18 cellular contexts compared by ENCODE assay signal in the genomic region with DNA sequence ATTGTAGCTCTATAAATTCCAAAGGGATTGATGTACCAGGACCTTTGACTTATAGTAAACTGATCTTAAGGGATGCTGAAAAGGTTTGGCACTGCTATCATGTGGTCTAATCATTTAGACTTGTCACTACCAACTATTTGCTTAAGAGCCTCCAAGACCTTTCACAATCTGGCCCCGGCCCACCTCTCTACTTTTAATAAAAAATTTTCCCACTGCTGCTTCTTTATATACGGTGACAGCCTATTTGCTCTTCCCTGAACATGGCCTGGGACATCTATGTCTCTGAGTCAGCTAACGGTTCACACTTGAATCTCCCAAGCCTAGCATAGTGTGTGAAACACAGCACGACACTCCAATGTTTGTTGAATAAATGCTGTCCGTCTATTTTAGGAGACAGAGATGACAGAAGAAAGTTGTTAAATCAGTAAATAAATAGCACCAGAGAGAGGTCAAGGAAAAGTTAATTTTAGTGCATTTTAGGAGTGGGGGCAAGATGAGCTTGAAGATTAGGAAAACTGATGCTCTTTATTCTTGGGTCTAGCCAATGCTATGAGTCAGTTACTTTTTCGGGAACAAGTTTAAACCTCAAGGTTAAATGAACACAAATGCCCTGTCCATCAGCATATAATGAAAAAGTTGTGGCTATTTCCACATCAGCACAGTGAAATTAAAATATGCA.
DNase-seq lines count a peak whose midpoint lies in the region; ATAC-seq, FAIRE-seq and TF ChIP-seq lines count a peak whose summit lies in the region.
"Had no signal": no experiment of that assay in that cellular context is flagged by ENCODE, and none has a peak within 500 bp of the region (broad histone marks: within the 10 kb centered on the region; RNA-seq: fewer than 3 reads in every experiment).

No MANE protein-coding gene starts in this region.

- H3K9me1 ChIP-seq in IMR-90 (ENCODE audit: insufficient read depth, low read length) (no peaks in the 10 kb centered on the region; the same call in 1 of the 2 replicates), endothelial cell of umbilical vein (replicated peaks; ENCODE audit: control insufficient read depth, extremely low read depth, insufficient read depth, low read length) (no peaks in the 10 kb centered on the region)

- no peak overlapping the region for H2BK20ac ChIP-seq in IMR-90 (ENCODE audit: low read depth, low read length)

- H3K79me2 ChIP-seq in endothelial cell of umbilical vein (ENCODE audit: control insufficient read depth, insufficient read depth, low read length) = no peaks in the 10 kb centered on the region

- H3K9ac ChIP-seq in IMR-90 (ENCODE audit: low read depth, low read length) = no peak overlapping the region
- H3K9ac ChIP-seq in endothelial cell of umbilical vein (replicated peaks; ENCODE audit: extremely low read depth, insufficient read depth, low read length) = no peak overlapping the region
- peak overlapping the region; percentile 10 for H3K9ac ChIP-seq in mesenchymal stem cell (ENCODE audit: low read length)

- H2AK9ac ChIP-seq in IMR-90 (replicated peaks; ENCODE audit: low read depth, low read length, poor library complexity) = no peak overlapping the region

- in situ Hi-C loops in IMR-90 (cut with MboI; ENCODE audit: low sequenced_read_pairs) = no loop called here

- peaks cover 16% of the 10 kb centered on the region for H3K27me3 Mint-ChIP-seq in activated CD4-positive, alpha-beta T cell treated with anti-CD3 and anti-CD28 coated beads for 36 hours
- H3K27me3 Mint-ChIP-seq in immature natural killer cell (ENCODE audit: low read depth in 3 of 3) = peaks cover 0 to 4% (median 0%) of the 10 kb centered on the region in 3 donors
- H3K27me3 Mint-ChIP-seq: type B pancreatic cell had no signal

- peaks cover 4% of the 10 kb centered on the region for H3K36me3 Mint-ChIP-seq in activated CD4-positive, alpha-beta T cell treated with anti-CD3 and anti-CD28 coated beads for 36 hours (ENCODE audit: low read depth)
- H3K36me3 Mint-ChIP-seq in immature natural killer cell = peaks cover 0 to 3% (median 0%) of the 10 kb centered on the region in 3 donors
- H3K36me3 Mint-ChIP-seq: type B pancreatic cell had no signal

- H2BK5ac ChIP-seq in IMR-90 (ENCODE audit: low read depth, low read length, poor library complexity, severe bottlenecking) (no peak overlapping the region), mesenchymal stem cell (ENCODE audit: low read depth, low read length, poor library complexity, severe bottlenecking) (no peak overlapping the region)

- H2BK15ac ChIP-seq in IMR-90 (ENCODE audit: low read depth, low read length) (no peak overlapping the region; the same call in 2 of the 3 replicates), mesenchymal stem cell (ENCODE audit: low read depth, poor library complexity, severe bottlenecking) (no peak overlapping the region)

- 50% methylated on average over 3 of the region's 6 CpGs; no CpG with 5 or more reads in 1 of the 2 experiments for WGBS in IMR-90 (ENCODE audit: extremely low coverage in 2 of 2, insufficient read length in 1 of 2), 2 experiments
- WGBS in mesenchymal stem cell = 66% methylated on average over 6 of the region's 6 CpGs
- WGBS in lower leg skin, 2 donors = 66 to 68% methylated on average over 6 of the region's 6 CpGs

- no peak overlapping the region for H2BK12ac ChIP-seq in mesenchymal stem cell (ENCODE audit: low read length in 2 of 2)

- no peak overlapping the region for H4K5ac ChIP-seq in IMR-90 (ENCODE audit: low read depth, low read length)

- H3K4me3 Mint-ChIP-seq in activated CD4-positive, alpha-beta T cell treated with anti-CD3 and anti-CD28 coated beads for 36 hours = no peak overlapping the region
- no peak overlapping the region for H3K4me3 Mint-ChIP-seq in immature natural killer cell
- H3K4me3 Mint-ChIP-seq: naive thymus-derived CD4-positive, alpha-beta T cell; type B pancreatic cell had no signal

- no peaks in the 10 kb centered on the region for H3K9me3 Mint-ChIP-seq in activated CD4-positive, alpha-beta T cell treated with anti-CD3 and anti-CD28 coated beads for 36 hours (ENCODE audit: low read depth)
- no peaks in the 10 kb centered on the region for H3K9me3 Mint-ChIP-seq in immature natural killer cell
- H3K9me3 Mint-ChIP-seq: activated T-helper 2 cell treated with anti-CD3 and anti-CD28 coated beads, Interferon-gamma antibody, Interleukin-2, Interleukin-4, amounts not matched to agents 10 μg/mL and 5 μg/mL and 100 μg/mL, durations not matched to agents 14 hours and 24 hours and 36 hours; naive thymus-derived CD4-positive, alpha-beta T cell; type B pancreatic cell had no signal

- peak; percentile 49 for DNase-seq in A172 (ENCODE audit: low spot score)
- peak; percentile 73 for DNase-seq in IMR-90
- no peak for DNase-seq in endothelial cell of umbilical vein (ENCODE audit: low read depth, low spot score)
- peak; percentile 63 for DNase-seq in mesenchymal stem cell
- no peak for DNase-seq in activated CD4-positive, alpha-beta T cell treated with anti-CD3 and anti-CD28 coated beads for 36 hours
- DNase-seq in stimulated activated CD4-positive, alpha-beta T cell treated with anti-CD3 and anti-CD28 coated beads, Interleukin-15, amount 100 ng/mL, for 24 hours = no peak
- DNase-seq in immature natural killer cell = no peak
- DNase-seq in lower leg skin (ENCODE audit: low spot score in 2 of 2) = no peak
- DNase-seq: H7; kidney; naive thymus-derived CD4-positive, alpha-beta T cell; NCI-H1105; stimulated activated CD8-positive, alpha-beta memory T cell treated with anti-CD3 and anti-CD28 coated beads, Interleukin-4, amount 100 ng/mL, for 48 hours had no signal

- H3K79me1 ChIP-seq in IMR-90 (ENCODE audit: low read depth in 1 of 2, low read length in 2 of 2) (peaks cover 7 to 26% of the 10 kb centered on the region in 2 experiments), mesenchymal stem cell (replicated peaks; ENCODE audit: low read length, poor library complexity, severe bottlenecking) (peaks cover 8% of the 10 kb centered on the region)

- H2AFZ ChIP-seq in IMR-90 (replicated peaks; ENCODE audit: low read length, poor library complexity) (no peak overlapping the region), endothelial cell of umbilical vein (ENCODE audit: low read depth, low read length) (no peak overlapping the region), mesenchymal stem cell (ENCODE audit: low read depth, low read length) (no peak overlapping the region)

- FAIRE-seq in endothelial cell of umbilical vein (lab: Jason Lieb, UNC) = peak; percentile 4
- FAIRE-seq: A204.1, K562 had no signal

- BruUV-seq in IMR-90 (replicated peaks; lab: Mats Ljungman, UMichigan) (no TSS peak), endothelial cell of umbilical vein (replicated peaks; lab: Mats Ljungman, UMichigan) (no TSS peak)

- no peak overlapping the region for H2AK5ac ChIP-seq in IMR-90 (ENCODE audit: low read depth, low read length)
- H2AK5ac ChIP-seq in mesenchymal stem cell (ENCODE audit: low read length, severe bottlenecking) = no peak overlapping the region

- H3K9me3 ChIP-seq in IMR-90 (ENCODE audit: control insufficient read depth, insufficient read depth, low read length) (no peaks in the 10 kb centered on the region), endothelial cell of umbilical vein (replicated peaks; ENCODE audit: control insufficient read depth, insufficient read depth, low read length) (no peaks in the 10 kb centered on the region), mesenchymal stem cell (ENCODE audit: control insufficient read depth, low read length) (no peaks in the 10 kb centered on the region)
- H3K9me3 ChIP-seq: ascending aorta had no signal

- H2BK120ac ChIP-seq in IMR-90 (ENCODE audit: low read depth, low read length) (no peak overlapping the region), mesenchymal stem cell (ENCODE audit: low read depth, low read length) (no peak overlapping the region)

- H4K91ac ChIP-seq in IMR-90 (ENCODE audit: insufficient read depth, low read depth, low read length) = no peak overlapping the region
- no peak overlapping the region for H4K91ac ChIP-seq in mesenchymal stem cell (ENCODE audit: low read length)

- H3K4me1 ChIP-seq in IMR-90 (ENCODE audit: control insufficient read depth, insufficient read depth, low read length) (peaks cover 10% of the 10 kb centered on the region), endothelial cell of umbilical vein (ENCODE audit: control insufficient read depth, extremely low read depth, insufficient read depth, low read length) (peaks cover 7% of the 10 kb centered on the region), mesenchymal stem cell (ENCODE audit: control insufficient read depth, insufficient read depth, low read depth, low read length) (no peaks in the 10 kb centered on the region)

- no peak overlapping the region for H3K27ac ChIP-seq in IMR-90 (ENCODE audit: insufficient read depth, low read length)
- no peak overlapping the region for H3K27ac ChIP-seq in endothelial cell of umbilical vein (ENCODE audit: insufficient read depth, low read depth, low read length)
- H3K27ac ChIP-seq in mesenchymal stem cell (ENCODE audit: low read length, poor library complexity, severe bottlenecking) = no peak overlapping the region

- H3K27me3 ChIP-seq in IMR-90 (ENCODE audit: control insufficient read depth, insufficient read depth, low read length) (no peaks in the 10 kb centered on the region), endothelial cell of umbilical vein (ENCODE audit: control insufficient read depth in 2 of 2, insufficient read depth in 2 of 2, low read length in 2 of 2) (no peaks in the 10 kb centered on the region), mesenchymal stem cell (ENCODE audit: control insufficient read depth in 1 of 2, insufficient read depth in 1 of 2, low read length in 2 of 2) (no peaks in the 10 kb centered on the region)
- H3K27me3 ChIP-seq: ascending aorta had no signal

- H3K4me3 ChIP-seq in IMR-90 (ENCODE audit: insufficient read depth, low read depth, low read length) (no peak overlapping the region), endothelial cell of umbilical vein (replicated peaks in 1 of 3; ENCODE audit: insufficient read depth in 1 of 3, low read depth in 1 of 3, low read length in 3 of 3) (no peak overlapping the region), mesenchymal stem cell (ENCODE audit: insufficient read depth in 1 of 2, low read depth in 1 of 2, low read length in 2 of 2) (no peak overlapping the region), lower leg skin (ENCODE audit: low read depth, poor library complexity, severe bottlenecking) (no peak overlapping the region)
- H3K4me3 ChIP-seq: ascending aorta, K562 had no signal

- no peak overlapping the region for H4K8ac ChIP-seq in IMR-90 (ENCODE audit: low read depth in 2 of 2, low read length in 2 of 2)
- H4K8ac ChIP-seq in mesenchymal stem cell (ENCODE audit: low read length) = no peak overlapping the region

- H3K18ac ChIP-seq in IMR-90 (ENCODE audit: low read depth, low read length) (no peak overlapping the region), mesenchymal stem cell (ENCODE audit: low read depth in 1 of 2, low read length in 2 of 2) (no peak overlapping the region)

- TF ChIP-seq POLR2A in IMR-90 (IDR thresholded peaks at IDR 0.05; ENCODE audit: low read depth, low read length) = no peak
- no peak for TF ChIP-seq POLR2A in endothelial cell of umbilical vein (IDR thresholded peaks at IDR 0.05; ENCODE audit: low read depth, low read length)
- TF ChIP-seq POLR2A in lower leg skin (IDR thresholded peaks at IDR 0.05) = no peak

- dilution Hi-C loops in IMR-90 (cut with HindIII; ENCODE audit: low sequenced_read_pairs, unreplicated experiment) (no loop called here), endothelial cell of umbilical vein (cut with MboI; ENCODE audit: extremely low pct_ligation_motif_present, low sequenced_read_pairs) (no loop called here)

- ATAC-seq in IMR-90 (ENCODE audit: low read depth) = peak; percentile 69
- ATAC-seq in activated CD4-positive, alpha-beta T cell treated with anti-CD3 and anti-CD28 coated beads for 36 hours = no peak
- ATAC-seq: K562; naive thymus-derived CD4-positive, alpha-beta T cell had no signal

- TF ChIP-seq CTCF in IMR-90 (conservative IDR thresholded peaks at IDR 0.05; ENCODE audit: low read depth, low read length) = no peak
- no peak for TF ChIP-seq CTCF in endothelial cell of umbilical vein (IDR thresholded peaks at IDR 0.05; ENCODE audit: extremely low read depth in 1 of 2, insufficient read depth in 1 of 2, low read depth in 1 of 2, low read length in 2 of 2)
- TF ChIP-seq CTCF in lower leg skin (IDR thresholded peaks at IDR 0.05) = no peak

- peaks cover 37% of the 10 kb centered on the region for H3K4me1 Mint-ChIP-seq in activated CD4-positive, alpha-beta T cell treated with anti-CD3 and anti-CD28 coated beads for 36 hours
- peaks cover 20 to 24% of the 10 kb centered on the region in 2 donors for H3K4me1 Mint-ChIP-seq in immature natural killer cell

- intact Hi-C loops in IMR-90 (cut with micrococcal nuclease) (no loop called here), endothelial cell of umbilical vein (cut with micrococcal nuclease) (loop anchor here (2.0 kb wide), 1 partner anchor 42 kb away; no protein-coding TSS in a partner anchor), lower leg skin (cut with DNase I; ENCODE audit: low total_unique reads) (no loop called here)
- intact Hi-C loops in activated CD4-positive, alpha-beta T cell treated with anti-CD3 and anti-CD28 coated beads for 36 hours (cut with DNase I, micrococcal nuclease) = loop anchor here (5.0 to 10.0 kb wide), 3 partner anchors 122 to 1286 kb away; no protein-coding TSS in a partner anchor

- no peak overlapping the region for H3K27ac Mint-ChIP-seq in activated CD4-positive, alpha-beta T cell treated with anti-CD3 and anti-CD28 coated beads for 36 hours
- no peak overlapping the region for H3K27ac Mint-ChIP-seq in immature natural killer cell
- H3K27ac Mint-ChIP-seq: activated T-helper 2 cell treated with anti-CD3 and anti-CD28 coated beads, Interferon-gamma antibody, Interleukin-2, Interleukin-4, amounts not matched to agents 10 μg/mL and 5 μg/mL and 100 μg/mL, durations not matched to agents 14 hours and 24 hours and 36 hours; type B pancreatic cell had no signal

- H3K23ac ChIP-seq in IMR-90 (ENCODE audit: low read depth, low read length) = no peak overlapping the region
- H3K23ac ChIP-seq in mesenchymal stem cell (ENCODE audit: low read length in 2 of 2) = no peak overlapping the region

- no peak for TF ChIP-seq RAD21 in IMR-90 (IDR thresholded peaks at IDR 0.05; ENCODE audit: low read length)

- no peak overlapping the region for H3K56ac ChIP-seq in IMR-90 (ENCODE audit: extremely low read depth, insufficient read depth, low read length)

- POLR2A ChIA-PET in IMR-90 (lab: Charles Lee; ENCODE audit: unreplicated experiment) (no interaction called here), endothelial cell of umbilical vein (lab: Charles Lee) (no interaction called here)
- POLR2A ChIA-PET in activated CD4-positive, alpha-beta T cell treated with anti-CD3 and anti-CD28 coated beads for 36 hours (lab: Charles Lee) = no interaction called here

- H3K4me2 ChIP-seq in IMR-90 (ENCODE audit: low read depth, low read length) = peak overlapping the region; percentile 33; the same call in 1 of the 2 replicates
- no peak overlapping the region for H3K4me2 ChIP-seq in endothelial cell of umbilical vein (ENCODE audit: insufficient read depth, low read length)
- H3K4me2 ChIP-seq in mesenchymal stem cell (ENCODE audit: low read length, poor library complexity, severe bottlenecking) = no peak overlapping the region

- CTCF ChIA-PET in IMR-90 (lab: Yijun Ruan, JAX) = interaction anchor here (0.6 to 1.4 kb wide), 5 partner anchors 10 to 123 kb away, joined by 3 to 5 read pairs (median 4); no protein-coding TSS in a partner anchor
- CTCF ChIA-PET in endothelial cell of umbilical vein (lab: Charles Lee) = interaction anchor here (1.3 kb wide), 1 partner anchor 9 kb away, joined by 4 read pairs; no protein-coding TSS in a partner anchor
- CTCF ChIA-PET in activated CD4-positive, alpha-beta T cell treated with anti-CD3 and anti-CD28 coated beads for 36 hours (lab: Charles Lee) = interaction anchor here (1.2 kb wide), 1 partner anchor 88 kb away, joined by 4 read pairs; no protein-coding TSS in a partner anchor

- H3K14ac ChIP-seq in IMR-90 (replicated peaks; ENCODE audit: low read depth, low read length) (0 out of 2 replicates have a peak overlapping the region, but pooled peaks have one; percentile 32), mesenchymal stem cell (ENCODE audit: low read length in 2 of 2) (no peak overlapping the region)

- H4K20me1 ChIP-seq in IMR-90 (ENCODE audit: insufficient read depth, low read length) (no peaks in the 10 kb centered on the region), endothelial cell of umbilical vein (replicated peaks; ENCODE audit: control insufficient read depth, extremely low read depth, insufficient read depth, low read length) (no peaks in the 10 kb centered on the region)

- H3K4ac ChIP-seq in IMR-90 (ENCODE audit: low read depth, low read length) (no peak overlapping the region), mesenchymal stem cell (ENCODE audit: low read depth in 1 of 2, low read length in 2 of 2) (no peak overlapping the region)

- H3K36me3 ChIP-seq in IMR-90 (ENCODE audit: control insufficient read depth, insufficient read depth, low read length) (no peaks in the 10 kb centered on the region), endothelial cell of umbilical vein (ENCODE audit: control insufficient read depth in 2 of 2, extremely low read depth in 1 of 2, insufficient read depth in 2 of 2, low read length in 2 of 2) (no peaks in the 10 kb centered on the region), mesenchymal stem cell (ENCODE audit: control insufficient read depth in 1 of 2, insufficient read depth in 2 of 2, low read depth in 1 of 2, low read length in 2 of 2) (no peaks in the 10 kb centered on the region)
- H3K36me3 ChIP-seq: ascending aorta had no signal

Comparison
In these comparisons a context has a peak if more than half of its experiments do, and no peak if none do; other contexts are left out.
1. DNase-seq: peak in A172 (single experiment), IMR-90 (single experiment) and mesenchymal stem cell (single experiment); none in endothelial cell of umbilical vein (single experiment), activated CD4-positive, alpha-beta T cell treated with anti-CD3 and anti-CD28 coated beads for 36 hours (single experiment), stimulated activated CD4-positive, alpha-beta T cell treated with anti-CD3 and anti-CD28 coated beads, Interleukin-15, amount 100 ng/mL, for 24 hours (single experiment), immature natural killer cell (0 of 3) and lower leg skin (0 of 2).
2. intact Hi-C loops: an anchor here in endothelial cell of umbilical vein (2.0 kb wide) and activated CD4-positive, alpha-beta T cell treated with anti-CD3 and anti-CD28 coated beads for 36 hours (5.0 to 10.0 kb wide); none called in IMR-90 and lower leg skin.